In the genomic region with DNA sequence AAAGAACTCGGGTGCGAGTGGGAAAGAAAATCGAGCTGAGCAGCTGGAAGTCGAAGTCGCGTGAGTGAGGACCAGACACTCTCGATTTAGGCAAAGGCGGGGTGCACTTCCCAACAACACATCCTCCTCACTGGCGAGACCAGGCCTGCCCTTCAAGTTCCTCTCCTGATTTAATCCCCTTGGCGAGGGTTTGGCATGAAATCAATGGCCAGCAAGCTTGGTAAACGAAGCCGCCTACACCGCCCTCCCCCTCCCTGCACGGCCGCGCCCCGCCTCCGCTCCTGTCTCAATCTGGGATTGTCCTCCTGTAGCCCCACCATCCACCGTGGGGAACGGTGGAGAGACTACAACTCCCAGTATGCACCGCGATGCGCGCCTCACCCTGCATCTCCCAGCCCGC, we compare ENCODE assay signal across 1 cellular context. TPM values are rescaled to one million over a fixed set of nuclear protein-coding genes. Genes with fewer than 3 reads are reported as not detected.
"Had no signal": no experiment of that assay in that cellular context is flagged by ENCODE, and none has a peak within 500 bp of the region (broad histone marks: within the 10 kb centered on the region; RNA-seq: fewer than 3 reads in every experiment).

A gene with protein sequence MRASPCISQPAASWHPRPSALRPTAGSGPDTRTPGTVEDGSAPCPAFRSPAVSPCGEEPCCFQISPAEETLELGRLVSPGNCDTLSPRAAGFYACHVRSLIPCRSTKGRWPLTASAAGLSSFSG (plus strand): TSS at position 301 of the 400 bp plus-strand sequence. CDS start 68 bp downstream, at position 369.

RNA-seq across cellular contexts. Expression of the gene that starts here (rescaled TPM):
- polyA plus RNA-seq: GM12878 had no signal
